In genomic region chr9:132547052-132547431, GRCh38 we compare ENCODE assay signal across 1 cellular context.
TF ChIP-seq lines count a peak whose summit lies in the region.

No MANE protein-coding gene starts in this region.

TF ChIP-seq in IMR-90, 13 proteins besides CTCF, POLR2A, EP300 and RAD21 (continued from another document):
- TF ChIP-seq, protein P1, sequence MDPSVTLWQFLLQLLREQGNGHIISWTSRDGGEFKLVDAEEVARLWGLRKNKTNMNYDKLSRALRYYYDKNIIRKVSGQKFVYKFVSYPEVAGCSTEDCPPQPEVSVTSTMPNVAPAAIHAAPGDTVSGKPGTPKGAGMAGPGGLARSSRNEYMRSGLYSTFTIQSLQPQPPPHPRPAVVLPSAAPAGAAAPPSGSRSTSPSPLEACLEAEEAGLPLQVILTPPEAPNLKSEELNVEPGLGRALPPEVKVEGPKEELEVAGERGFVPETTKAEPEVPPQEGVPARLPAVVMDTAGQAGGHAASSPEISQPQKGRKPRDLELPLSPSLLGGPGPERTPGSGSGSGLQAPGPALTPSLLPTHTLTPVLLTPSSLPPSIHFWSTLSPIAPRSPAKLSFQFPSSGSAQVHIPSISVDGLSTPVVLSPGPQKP (IDR thresholded peaks at IDR 0.05; ENCODE audit: borderline replicate concordance, low read depth, low read length), result no peak
- no peak for TF ChIP-seq RCOR1 (IDR thresholded peaks at IDR 0.05; ENCODE audit: insufficient replicate concordance, low read length)
